In genomic region chr17:76715462-76715830, GRCh38 we compare ENCODE assay signal across 6 cellular contexts. TPM values are rescaled to one million over a fixed set of nuclear protein-coding genes. Genes with fewer than 3 reads are reported as not detected.
A peak's percentile ranks its signal among the peaks of the same experiment; 100 is the strongest.
DNase-seq lines count a peak whose midpoint lies in the region; ATAC-seq and TF ChIP-seq lines count a peak whose summit lies in the region.

No MANE protein-coding gene starts in this region.

- CTCF ChIA-PET in CD4-positive, alpha-beta T cell (lab: Charles Lee) = interaction anchor here (1.0 to 3.1 kb wide), 6 partner anchors 11 to 192 kb away, joined by 3 to 34 read pairs (median 4); partner anchors contain the start of genes JMJD6, METTL23 and MFSD11
- CTCF ChIA-PET in activated CD8-positive, alpha-beta T cell treated with anti-CD3 and anti-CD28 coated beads for 36 hours (lab: Charles Lee) = interaction anchor here (1.1 to 6.8 kb wide), 7 partner anchors 10 to 192 kb away, joined by 3 to 83 read pairs (median 13); partner anchors contain the start of genes JMJD6, METTL23 and MFSD11

- H3K9me3 ChIP-seq in CD4-positive, alpha-beta T cell (ENCODE audit: control insufficient read depth, low read length) = no peaks in the 10 kb centered on the region
- no peaks in the 10 kb centered on the region for H3K9me3 ChIP-seq in muscle layer of duodenum (ENCODE audit: control insufficient read depth in 1 of 2, low read length in 2 of 2)

- H3K27ac Mint-ChIP-seq in CD4-positive, alpha-beta T cell = peak overlapping the region; percentile 96
- H3K27ac Mint-ChIP-seq in activated CD8-positive, alpha-beta T cell treated with anti-CD3 and anti-CD28 coated beads for 36 hours = peak overlapping the region; percentile 92

- H3K9me3 Mint-ChIP-seq in CD4-positive, alpha-beta T cell = no peaks in the 10 kb centered on the region
- H3K9me3 Mint-ChIP-seq in activated CD8-positive, alpha-beta T cell treated with anti-CD3 and anti-CD28 coated beads for 36 hours = no peaks in the 10 kb centered on the region

- H3K36me3 Mint-ChIP-seq in CD4-positive, alpha-beta T cell (ENCODE audit: low read depth) = peaks cover 65% of the 10 kb centered on the region
- H3K36me3 Mint-ChIP-seq in activated CD8-positive, alpha-beta T cell treated with anti-CD3 and anti-CD28 coated beads for 36 hours (ENCODE audit: low read depth) = peaks cover 59% of the 10 kb centered on the region

- H3K4me1 ChIP-seq in muscle layer of duodenum (ENCODE audit: control insufficient read depth in 1 of 2, insufficient read depth in 2 of 2, low read length in 2 of 2) = peaks cover 4 to 37% of the 10 kb centered on the region in 2 donors

- POLR2A ChIA-PET in CD4-positive, alpha-beta T cell (lab: Charles Lee) = interaction anchor here (3.9 to 6.7 kb wide), 2 partner anchors 11 to 20 kb away, joined by 26 to 63 read pairs; partner anchors contain the start of genes JMJD6, METTL23, MFSD11 and SRSF2
- POLR2A ChIA-PET in activated CD8-positive, alpha-beta T cell treated with anti-CD3 and anti-CD28 coated beads for 36 hours (lab: Charles Lee) = interaction anchor here (1.0 to 10.1 kb wide), 3 partner anchors 11 to 158 kb away, joined by 5 to 111 read pairs (median 76); partner anchors contain the start of genes JMJD6, METTL23, MFSD11 and SRSF2

- H3K4me3 Mint-ChIP-seq in CD4-positive, alpha-beta T cell = no peak overlapping the region
- peak overlapping the region; percentile 53 for H3K4me3 Mint-ChIP-seq in activated CD8-positive, alpha-beta T cell treated with anti-CD3 and anti-CD28 coated beads for 36 hours

- no peaks in the 10 kb centered on the region for H3K27me3 Mint-ChIP-seq in CD4-positive, alpha-beta T cell
- H3K27me3 Mint-ChIP-seq in activated CD8-positive, alpha-beta T cell treated with anti-CD3 and anti-CD28 coated beads for 36 hours = no peaks in the 10 kb centered on the region

- DNase-seq in CD4-positive, alpha-beta T cell = no peak
- no peak for DNase-seq in activated CD8-positive, alpha-beta T cell treated with anti-CD3 and anti-CD28 coated beads for 36 hours
- no peak for DNase-seq in H4 (ENCODE audit: low spot score)
- DNase-seq in NCI-H510A treated with DMSO at 0.1 percent for 48 hours (lab: John Stamatoyannopoulos, UW) = no peak

- H3K36me3 ChIP-seq in muscle layer of duodenum (ENCODE audit: control insufficient read depth in 1 of 2, insufficient read depth in 2 of 2, low read length in 2 of 2) = peaks cover 53 to 71% of the 10 kb centered on the region in 2 donors

- TF ChIP-seq CTCF in CD4-positive, alpha-beta T cell (IDR thresholded peaks at IDR 0.05) = no peak
- no peak for TF ChIP-seq CTCF in activated CD8-positive, alpha-beta T cell treated with anti-CD3 and anti-CD28 coated beads for 36 hours (IDR thresholded peaks at IDR 0.05)

- intact Hi-C loops in CD4-positive, alpha-beta T cell (cut with DNase I, micrococcal nuclease) = loop anchor here (1.0 to 2.0 kb wide), 4 partner anchors 157 to 193 kb away; no protein-coding TSS in a partner anchor
- intact Hi-C loops in activated CD8-positive, alpha-beta T cell treated with anti-CD3 and anti-CD28 coated beads for 36 hours (cut with micrococcal nuclease) = no loop called here

- H3K27ac ChIP-seq in CD4-positive, alpha-beta T cell (ENCODE audit: low read depth, low read length) = no peak overlapping the region
- peak overlapping the region; percentile 46 for H3K27ac ChIP-seq in muscle layer of duodenum (ENCODE audit: low read length)

- ATAC-seq in CD4-positive, alpha-beta T cell (ENCODE audit: poor library complexity) = no peak
- no peak for ATAC-seq in activated CD8-positive, alpha-beta T cell treated with anti-CD3 and anti-CD28 coated beads for 36 hours
- no peak for ATAC-seq in HG03175 (IDR thresholded peaks at IDR 0.05; ENCODE audit: unreplicated experiment)

- peaks cover 42% of the 10 kb centered on the region for H3K4me1 Mint-ChIP-seq in CD4-positive, alpha-beta T cell (ENCODE audit: low read depth)
- peaks cover 60% of the 10 kb centered on the region for H3K4me1 Mint-ChIP-seq in activated CD8-positive, alpha-beta T cell treated with anti-CD3 and anti-CD28 coated beads for 36 hours (ENCODE audit: low read depth)

- H3K27me3 ChIP-seq in CD4-positive, alpha-beta T cell (ENCODE audit: control insufficient read depth, insufficient read depth, low read length) = no peaks in the 10 kb centered on the region
- H3K27me3 ChIP-seq in muscle layer of duodenum (ENCODE audit: low read depth, low read length) = no peaks in the 10 kb centered on the region

- no peak overlapping the region for H3K4me3 ChIP-seq in muscle layer of duodenum (ENCODE audit: low read depth in 1 of 2, low read length in 2 of 2)

RNA-seq across cellular contexts. Expression of gene MXRA7, which starts 4.7 kb away (rescaled TPM):
- total RNA-seq in CD4-positive, alpha-beta T cell = 10 to 100 TPM; 11.4 to 12.1 TPM
- total RNA-seq in activated CD8-positive, alpha-beta T cell treated with anti-CD3 and anti-CD28 coated beads for 36 hours = 1 to 10 TPM; 8.4 to 8.6 TPM
- 149 and 167 TPM in 2 replicates for total RNA-seq in H4 (2014; rRNA removed; shearing (Covaris generic))

RNA-seq across cellular contexts. Expression of gene JMJD6, which starts 11.0 kb away (rescaled TPM):
- 100 to 1,000 TPM; 133 to 134 TPM for total RNA-seq in CD4-positive, alpha-beta T cell
- total RNA-seq in activated CD8-positive, alpha-beta T cell treated with anti-CD3 and anti-CD28 coated beads for 36 hours = 10 to 100 TPM; 77.9 to 80.3 TPM
- 29.3 and 33.4 TPM in 2 replicates for total RNA-seq in H4 (2014; rRNA removed; shearing (Covaris generic))

RNA-seq across cellular contexts. Expression of gene METTL23, which starts 11.2 kb away (rescaled TPM):
- total RNA-seq in CD4-positive, alpha-beta T cell = 10 to 100 TPM; 35.4 to 37.8 TPM
- total RNA-seq in activated CD8-positive, alpha-beta T cell treated with anti-CD3 and anti-CD28 coated beads for 36 hours = 10 to 100 TPM; 30.7 to 30.9 TPM
- 77.5 and 112 TPM in 2 replicates for total RNA-seq in H4 (2014; rRNA removed; shearing (Covaris generic))

RNA-seq across cellular contexts. Expression of gene SRSF2, which starts 21.7 kb away (rescaled TPM):
- total RNA-seq in CD4-positive, alpha-beta T cell = 100 to 1,000 TPM; 448 to 460 TPM
- total RNA-seq in activated CD8-positive, alpha-beta T cell treated with anti-CD3 and anti-CD28 coated beads for 36 hours = 100 to 1,000 TPM; 344 to 364 TPM
- 225 and 330 TPM in 2 replicates for total RNA-seq in H4 (2014; rRNA removed; shearing (Covaris generic))

RNA-seq across cellular contexts. Expression of gene MFSD11, which starts 22.5 kb away (rescaled TPM):
- 10 to 100 TPM; 25.5 to 29.4 TPM for total RNA-seq in CD4-positive, alpha-beta T cell
- 10 to 100 TPM; 17.0 to 17.6 TPM for total RNA-seq in activated CD8-positive, alpha-beta T cell treated with anti-CD3 and anti-CD28 coated beads for 36 hours
- 33.5 and 36.7 TPM in 2 replicates for total RNA-seq in H4 (2014; rRNA removed; shearing (Covaris generic))

Comparison
In these comparisons a context has a peak if more than half of its experiments do, and no peak if none do; other contexts are left out.
1. RNA of gene MXRA7, which starts 4.7 kb away (total RNA-seq): 149 to 167 TPM in H4; 11.4 to 12.1 TPM in CD4-positive, alpha-beta T cell and 8.4 to 8.6 TPM in activated CD8-positive, alpha-beta T cell treated with anti-CD3 and anti-CD28 coated beads for 36 hours; every median in the first group is over 10 times any median in the second.